ENCODE assay signal across 8 cellular contexts in genomic region chr19:913080-913748, GRCh38. TPM values are rescaled to one million over a fixed set of nuclear protein-coding genes. Genes with fewer than 3 reads are reported as not detected.
DNase-seq lines count a peak whose midpoint lies in the region; ATAC-seq lines count a peak whose summit lies in the region.

TSS of gene R3HDM4 (minus strand) at chr19:913219. CDS start at chr19:913157, 62 bp downstream.

- peaks cover 9% of the 10 kb centered on the region for H3K36me3 Mint-ChIP-seq in CD4-positive, CD25-positive, alpha-beta regulatory T cell

- CTCF ChIA-PET in activated CD8-positive, alpha-beta memory T cell treated with anti-CD3 and anti-CD28 coated beads for 36 hours (lab: Charles Lee): no interaction called here

- H3K4me3 ChIP-seq in CD4-positive, CD25-positive, alpha-beta regulatory T cell (ENCODE audit: low read depth, low read length): peak within 1 kb of the TSS; percentile 69

- peak; percentile 81 to 83 (median 83) for DNase-seq in CD4-positive, CD25-positive, alpha-beta regulatory T cell
- DNase-seq in NCI-H2196 treated with DMSO at 0.1 percent for 48 hours (lab: John Stamatoyannopoulos, UW; ENCODE audit: unreplicated experiment) (peak; percentile 24), lung microvascular endothelial cell (ENCODE audit: low read depth in 2 of 2) (peak; percentile 66 to 82)
- DNase-seq in effector CD8-positive, alpha-beta T cell (lab: John Stamatoyannopoulos, UW): peak; percentile 69
- DNase-seq in stimulated activated CD4-positive, alpha-beta T cell treated with anti-CD3 and anti-CD28 coated beads, TNF-alpha, amount 100 ng/mL, for 4 hours (ENCODE audit: low read depth in 3 of 3): peak; percentile 76 to 84 (median 77)

- H3K27ac ChIP-seq in CD4-positive, CD25-positive, alpha-beta regulatory T cell (ENCODE audit: insufficient read depth, low read length, poor library complexity, severe bottlenecking): peak within 1 kb of the TSS; percentile 95

- POLR2A ChIA-PET in activated CD8-positive, alpha-beta memory T cell treated with anti-CD3 and anti-CD28 coated beads for 36 hours (lab: Charles Lee): interaction anchor here (0.7 kb wide), 2 partner anchors 114 to 182 kb away, joined by 3 to 5 read pairs; no protein-coding TSS in a partner anchor

- no peaks in the 10 kb centered on the region for H3K9me3 ChIP-seq in CD4-positive, CD25-positive, alpha-beta regulatory T cell (ENCODE audit: control insufficient read depth in 2 of 2, low read length in 2 of 2)

- no peaks in the 10 kb centered on the region for H3K27me3 ChIP-seq in CD4-positive, CD25-positive, alpha-beta regulatory T cell (ENCODE audit: control insufficient read depth, insufficient read depth, low read length)

- H3K4me3 Mint-ChIP-seq in CD4-positive, CD25-positive, alpha-beta regulatory T cell: peak within 1 kb of the TSS; percentile 86 to 96 (median 90)

- H3K9me3 Mint-ChIP-seq in CD4-positive, CD25-positive, alpha-beta regulatory T cell: peaks cover 0 to 3% (median 0%) of the 10 kb centered on the region in 7 donors

- peak within 1 kb of the TSS; percentile 78 to 96 (median 95) for H3K27ac Mint-ChIP-seq in CD4-positive, CD25-positive, alpha-beta regulatory T cell

- peaks cover 59% of the 10 kb centered on the region for H3K4me1 ChIP-seq in CD4-positive, CD25-positive, alpha-beta regulatory T cell (ENCODE audit: control insufficient read depth, insufficient read depth, low read length, poor library complexity, severe bottlenecking)

- peaks cover 14% of the 10 kb centered on the region for H3K27me3 Mint-ChIP-seq in CD4-positive, CD25-positive, alpha-beta regulatory T cell

- H3K4me1 Mint-ChIP-seq in CD4-positive, CD25-positive, alpha-beta regulatory T cell: peaks cover 0 to 48% (median 18%) of the 10 kb centered on the region in 4 donors

- no peaks in the 10 kb centered on the region for H3K36me3 ChIP-seq in CD4-positive, CD25-positive, alpha-beta regulatory T cell (ENCODE audit: control insufficient read depth, insufficient read depth, low read length)

- ATAC-seq in CD4-positive, CD25-positive, alpha-beta regulatory T cell (ENCODE audit: low read depth in 2 of 2): peak; percentile 47 to 54
- ATAC-seq in GM21737 (IDR thresholded peaks at IDR 0.05; ENCODE audit: unreplicated experiment) (peak; percentile 42), GM18909 (IDR thresholded peaks at IDR 0.05; ENCODE audit: poor library complexity, unreplicated experiment) (no peak)

RNA-seq across cellular contexts. Expression of gene R3HDM4, which starts in this region (rescaled TPM):
- 266 TPM for total RNA-seq in CD4-positive, CD25-positive, alpha-beta regulatory T cell
- polyA plus RNA-seq in CD4-positive, CD25-positive, alpha-beta regulatory T cell: 100 to 1,000 TPM; 249 to 283 (median 267) TPM
- total RNA-seq in activated CD8-positive, alpha-beta memory T cell treated with anti-CD3 and anti-CD28 coated beads for 36 hours: 10 to 100 TPM; 55.8 to 56.9 TPM
- 27.2 and 28.8 TPM in 2 replicates for total RNA-seq in lung microvascular endothelial cell

Comparison
In these comparisons a context has a peak if more than half of its experiments do, and no peak if none do; other contexts are left out.
1. DNase-seq: peak in every context shown above with its lines; median percentile 83 in CD4-positive, CD25-positive, alpha-beta regulatory T cell; 77 in stimulated activated CD4-positive, alpha-beta T cell treated with anti-CD3 and anti-CD28 coated beads, TNF-alpha, amount 100 ng/mL, for 4 hours; 74 in lung microvascular endothelial cell; 69 in effector CD8-positive, alpha-beta T cell; 24 in NCI-H2196 treated with DMSO at 0.1 percent for 48 hours.